Comparison of ENCODE assay signal across 24 cellular contexts in genomic region chr1:101185421-101185820, GRCh38.
"Had no signal": no experiment of that assay in that cellular context is flagged by ENCODE, and none has a peak within 500 bp of the region (broad histone marks: within the 10 kb centered on the region; RNA-seq: fewer than 3 reads in every experiment).

No MANE protein-coding gene starts in this region.

- DNase-seq: activated CD4-positive, alpha-beta T cell treated with anti-CD3 and anti-CD28 coated beads, Interleukin-2, amount 10 ng/mL, durations not matched to agents 7 days and 5 days; activated CD8-positive, alpha-beta memory T cell treated with anti-CD3 and anti-CD28 coated beads for 24 hours; activated CD8-positive, alpha-beta memory T cell treated with anti-CD3 and anti-CD28 coated beads, Interleukin-2, amount 50 U/mL, for 48 hours; activated effector memory CD4-positive, alpha-beta T cell treated with Interleukin-2 at 50 U/mL for 16 hours; activated naive CD4-positive, alpha-beta T cell treated with anti-CD3 and anti-CD28 coated beads, Interleukin-2, amount 10 ng/mL, durations not matched to agents 7 days and 5 days; activated T-cell treated with anti-CD3 and anti-CD28 coated beads, Interleukin-2, amount 50 U/mL, for 48 hours; caudate nucleus; dorsolateral prefrontal cortex; hypothalamus; kidney; left lung; mammary epithelial cell; nephron progenitor cell; stimulated activated CD4-positive, alpha-beta T cell treated with anti-CD3 and anti-CD28 coated beads, Interleukin-12 subunit alpha, Interleukin-12 subunit beta, amount 100 ng/mL, for 4 hours; stimulated activated CD4-positive, alpha-beta T cell treated with anti-CD3 and anti-CD28 coated beads, Interleukin-2, amount 100 ng/mL, for 24 hours; stimulated activated naive CD8-positive, alpha-beta T cell treated with anti-CD3 and anti-CD28 coated beads, Interleukin-15, Interleukin-2, amounts not matched to agents 100 U/mL and 50 U/mL, for 24 hours; substantia nigra; T-helper 1 cell; T-helper 9 cell had no signal

- H3K4me1 ChIP-seq: tibial nerve had no signal

- FAIRE-seq: colon, frontal cortex, urothelium cell line had no signal

- H3K27ac ChIP-seq: dorsolateral prefrontal cortex, epithelial cell of prostate, tibial nerve had no signal

- ATAC-seq: left lung; stimulated activated naive CD8-positive, alpha-beta T cell treated with anti-CD3 and anti-CD28 coated beads, Interleukin-15, Interleukin-2, amounts not matched to agents 100 U/mL and 50 U/mL, for 24 hours had no signal

- H3K4me3 ChIP-seq: dorsolateral prefrontal cortex, left lung, tibial nerve had no signal

- H3K9me3 ChIP-seq: left lung, tibial nerve had no signal

- H3K27me3 ChIP-seq: left lung, tibial nerve had no signal

- H3K36me3 ChIP-seq: left lung, tibial nerve had no signal
